Comparison of ENCODE assay signal across 33 cellular contexts in the genomic region with DNA sequence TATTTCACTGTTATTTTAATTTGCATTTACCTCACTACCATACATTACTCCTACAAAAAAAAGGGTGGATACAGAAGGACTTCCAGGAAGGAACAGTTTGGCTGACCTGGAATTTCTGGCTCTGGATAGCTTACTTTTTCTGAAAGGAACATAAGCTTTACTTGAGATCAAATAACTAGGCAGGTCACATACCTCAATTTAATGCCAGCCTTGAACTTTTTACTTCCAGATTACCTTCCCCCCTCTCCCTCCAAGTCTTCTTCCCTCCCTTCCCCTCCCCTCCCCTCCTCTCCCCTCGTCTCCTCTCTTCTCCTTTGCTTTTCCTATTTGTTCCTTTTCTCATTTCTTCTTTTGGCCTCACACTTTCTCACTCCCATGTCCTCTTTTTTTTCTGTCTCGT.
"Had no signal": no experiment of that assay in that cellular context is flagged by ENCODE, and none has a peak within 500 bp of the region (broad histone marks: within the 10 kb centered on the region; RNA-seq: fewer than 3 reads in every experiment).

No MANE protein-coding gene starts in this region.

- H2AFZ ChIP-seq: parathyroid adenoma had no signal

- H3K27ac Mint-ChIP-seq: naive thymus-derived CD8-positive, alpha-beta T cell; natural killer cell treated with Interleukin-12 subunit alpha and Interleukin-12 subunit beta and Interleukin-15 and Interleukin-18, amount 100 ng/mL, for 72 hours; nephron progenitor cell; progenitor cell of endocrine pancreas; stimulated activated memory B cell treated with anti-CD40 and anti-IgM and Interleukin-4, amounts not matched to agents 10 μg/mL and 1 μg/mL and 100 μg/mL, for 72 hours; stimulated activated naive CD8-positive, alpha-beta T cell treated with anti-CD3 and anti-CD28 coated beads, Interleukin-15, amount 100 ng/mL, for 72 hours; type B pancreatic cell had no signal

- H3K27me3 ChIP-seq: neutrophil, ovary, spleen, suprapubic skin, testis, tibial artery, transverse colon, upper lobe of right lung, uterus had no signal

- H3K4me3 ChIP-seq: ovary, psoas muscle, skin epidermis, smooth muscle cell, spleen, suprapubic skin, testis, tibial artery, transverse colon, upper lobe of right lung, uterus had no signal

- H3K9me3 ChIP-seq: neutrophil, ovary, psoas muscle, suprapubic skin, testis, tibial artery, transverse colon, upper lobe of right lung, uterus had no signal

- H3K9ac ChIP-seq: parathyroid adenoma had no signal

- H3K4me1 Mint-ChIP-seq: naive thymus-derived CD8-positive, alpha-beta T cell; neural crest cell; stimulated activated memory B cell treated with anti-CD40 and anti-IgM and Interleukin-4, amounts not matched to agents 10 μg/mL and 1 μg/mL and 100 μg/mL, for 72 hours; stimulated activated naive CD8-positive, alpha-beta T cell treated with anti-CD3 and anti-CD28 coated beads, Interleukin-15, amount 100 ng/mL, for 72 hours had no signal

- ATAC-seq: naive thymus-derived CD8-positive, alpha-beta T cell; natural killer cell treated with Interleukin-12 subunit alpha and Interleukin-12 subunit beta and Interleukin-15 and Interleukin-18, amount 100 ng/mL, for 72 hours; psoas muscle; right cardiac atrium; sciatic nerve; stimulated activated memory B cell treated with anti-CD40 and anti-IgM and Interleukin-4, amounts not matched to agents 10 μg/mL and 1 μg/mL and 100 μg/mL, for 72 hours; stimulated activated naive CD8-positive, alpha-beta T cell treated with anti-CD3 and anti-CD28 coated beads, Interleukin-15, amount 100 ng/mL, for 72 hours; stimulated activated naive CD8-positive, alpha-beta T cell treated with anti-CD3 and anti-CD28 coated beads, Interleukin-15, Interleukin-2, amounts not matched to agents 100 U/mL and 50 U/mL, for 24 hours; upper lobe of right lung had no signal

- H3K36me3 ChIP-seq: neutrophil, ovary, spleen, suprapubic skin, tibial artery, transverse colon, upper lobe of right lung, uterus had no signal

- H3K27ac ChIP-seq: neutrophil, ovary, parathyroid adenoma, psoas muscle, skin epidermis, spleen, suprapubic skin, testis, tibial artery, transverse colon, upper lobe of right lung, uterus had no signal

- DNase-seq: naive thymus-derived CD8-positive, alpha-beta T cell; nephron progenitor cell; nucleus accumbens; ovary; posterior cingulate gyrus; psoas muscle; right cardiac atrium; spleen; stimulated activated CD4-positive, alpha-beta T cell treated with anti-CD3 and anti-CD28 coated beads, Interleukin-12 subunit alpha, Interleukin-12 subunit beta, amount 100 ng/mL, for 4 hours; stimulated activated CD4-positive, alpha-beta T cell treated with anti-CD3 and anti-CD28 coated beads, Interleukin-1b, Interleukin-23, amount 100 ng/mL, for 48 hours; stimulated activated CD4-positive, alpha-beta T cell treated with anti-CD3 and anti-CD28 coated beads, Interleukin-4, amount 100 ng/mL, for 1 hour; stimulated activated CD4-positive, alpha-beta T cell treated with anti-CD3 and anti-CD28 coated beads, Interleukin-4, amount 100 ng/mL, for 4 hours; stimulated activated CD8-positive, alpha-beta memory T cell treated with anti-CD3 and anti-CD28 coated beads, Interleukin-4, amount 100 ng/mL, for 48 hours; stimulated activated naive CD4-positive, alpha-beta T cell; stimulated activated naive CD8-positive, alpha-beta T cell treated with anti-CD3 and anti-CD28 coated beads, Interleukin-15, amount 100 ng/mL, for 72 hours; stimulated activated naive CD8-positive, alpha-beta T cell treated with anti-CD3 and anti-CD28 coated beads, Interleukin-15, Interleukin-2, amounts not matched to agents 100 U/mL and 50 U/mL, for 24 hours; substantia nigra; testis; tibial artery; transverse colon; upper lobe of right lung; uterus had no signal

- H3K4me1 ChIP-seq: parathyroid adenoma, psoas muscle, spleen, suprapubic skin, testis, tibial artery, transverse colon, upper lobe of right lung, uterus had no signal

- H3K27me3 Mint-ChIP-seq: naive thymus-derived CD8-positive, alpha-beta T cell; natural killer cell treated with Interleukin-12 subunit alpha and Interleukin-12 subunit beta and Interleukin-15 and Interleukin-18, amount 100 ng/mL, for 72 hours; progenitor cell of endocrine pancreas; stimulated activated memory B cell treated with anti-CD40 and anti-IgM and Interleukin-4, amounts not matched to agents 10 μg/mL and 1 μg/mL and 100 μg/mL, for 72 hours; stimulated activated naive CD8-positive, alpha-beta T cell treated with anti-CD3 and anti-CD28 coated beads, Interleukin-15, amount 100 ng/mL, for 72 hours; type B pancreatic cell had no signal

- H3K4me2 ChIP-seq: smooth muscle cell had no signal

- H3K36me3 Mint-ChIP-seq: naive thymus-derived CD8-positive, alpha-beta T cell; natural killer cell treated with Interleukin-12 subunit alpha and Interleukin-12 subunit beta and Interleukin-15 and Interleukin-18, amount 100 ng/mL, for 72 hours; stimulated activated memory B cell treated with anti-CD40 and anti-IgM and Interleukin-4, amounts not matched to agents 10 μg/mL and 1 μg/mL and 100 μg/mL, for 72 hours; type B pancreatic cell had no signal

- H3K4me3 Mint-ChIP-seq: naive thymus-derived CD8-positive, alpha-beta T cell; natural killer cell treated with Interleukin-12 subunit alpha and Interleukin-12 subunit beta and Interleukin-15 and Interleukin-18, amount 100 ng/mL, for 72 hours; nephron progenitor cell; neural crest cell; stimulated activated memory B cell treated with anti-CD40 and anti-IgM and Interleukin-4, amounts not matched to agents 10 μg/mL and 1 μg/mL and 100 μg/mL, for 72 hours; stimulated activated naive CD8-positive, alpha-beta T cell treated with anti-CD3 and anti-CD28 coated beads, Interleukin-15, amount 100 ng/mL, for 72 hours; type B pancreatic cell had no signal

- H3K79me2 ChIP-seq: parathyroid adenoma had no signal
